ENCODE assay signal across 17 cellular contexts in genomic region chr22:27546157-27546556, GRCh38.
A peak's percentile ranks its signal among the peaks of the same experiment; 100 is the strongest.
DNase-seq lines count a peak whose midpoint lies in the region; ATAC-seq, FAIRE-seq and TF ChIP-seq lines count a peak whose summit lies in the region.
"Had no signal": no experiment of that assay in that cellular context is flagged by ENCODE, and none has a peak within 500 bp of the region (broad histone marks: within the 10 kb centered on the region; RNA-seq: fewer than 3 reads in every experiment).

No MANE protein-coding gene starts in this region.

- no peak overlapping the region for H3K4me3 Mint-ChIP-seq in neural progenitor cell
- H3K4me3 Mint-ChIP-seq: CD8-positive, alpha-beta memory T cell had no signal

- H3K9me3 ChIP-seq in BE2C, result no peaks in the 10 kb centered on the region
- H3K9me3 ChIP-seq in neural progenitor cell (ENCODE audit: low read depth), result no peaks in the 10 kb centered on the region
- H3K9me3 ChIP-seq: BLaER1, Caco-2 had no signal

- no peak overlapping the region for H2AFZ ChIP-seq in neural progenitor cell (replicated peaks)

- peak overlapping the region; percentile 34 for H3K27ac Mint-ChIP-seq in neural progenitor cell
- H3K27ac Mint-ChIP-seq: CD8-positive, alpha-beta memory T cell had no signal

- peaks cover 10% of the 10 kb centered on the region for H3F3A ChIP-seq in neural progenitor cell (ENCODE audit: low read depth)

- H4K20me1 ChIP-seq in neural progenitor cell (ENCODE audit: low read depth), result no peaks in the 10 kb centered on the region
- H4K20me1 ChIP-seq: BLaER1 had no signal

- H3K9ac ChIP-seq in neural progenitor cell, result no peak overlapping the region
- H3K9ac ChIP-seq: BLaER1 had no signal

- no peak for ATAC-seq in GM21390 (IDR thresholded peaks at IDR 0.05; ENCODE audit: unreplicated experiment)

- peaks cover 7% of the 10 kb centered on the region for H3K27me3 Mint-ChIP-seq in neural progenitor cell (ENCODE audit: insufficient read depth, low read depth)

- no peak for TF ChIP-seq CTCF in BE2C (IDR thresholded peaks at IDR 0.05; ENCODE audit: low read depth, low read length)
- no peak for TF ChIP-seq CTCF in neural progenitor cell (IDR thresholded peaks at IDR 0.05)

- H3K4me3 ChIP-seq in BE2C (ENCODE audit: low read depth, low read length) (no peak overlapping the region), neural progenitor cell (no peak overlapping the region)
- no peak overlapping the region for H3K4me3 ChIP-seq in Jurkat, Clone E6-1 (ENCODE audit: low read length)
- H3K4me3 ChIP-seq: BLaER1 had no signal

- H3K36me3 Mint-ChIP-seq in neural progenitor cell, result no peaks in the 10 kb centered on the region
- H3K36me3 Mint-ChIP-seq: CD8-positive, alpha-beta memory T cell had no signal

- no peaks in the 10 kb centered on the region for H3K9me3 Mint-ChIP-seq in neural progenitor cell
- H3K9me3 Mint-ChIP-seq: CD8-positive, alpha-beta memory T cell had no signal

- H3K79me2 ChIP-seq in neural progenitor cell (ENCODE audit: low read depth), result no peaks in the 10 kb centered on the region

- peak; percentile 35 for DNase-seq in BE2C
- peak; percentile 6 for DNase-seq in Jurkat, Clone E6-1 (ENCODE audit: low read depth, low spot score)
- DNase-seq in OCI-M1 (lab: John Stamatoyannopoulos, UW), result peak; percentile 81
- no peak for DNase-seq in neural progenitor cell (ENCODE audit: low spot score)
- no peak for DNase-seq in frontal cortex (ENCODE audit: low spot score in 2 of 2)
- no peak for DNase-seq in dermis blood vessel endothelial cell
- DNase-seq: Caco-2; CD8-positive, alpha-beta memory T cell; DND-41; GDM1; HCEC 1CT; IMR-90 had no signal

- H3K4me1 ChIP-seq in BE2C, result no peaks in the 10 kb centered on the region
- H3K4me1 ChIP-seq in neural progenitor cell, result peaks cover 28% of the 10 kb centered on the region
- H3K4me1 ChIP-seq: Caco-2 had no signal

- no peak for FAIRE-seq in frontal cortex (lab: Jason Lieb, UNC)
- FAIRE-seq: A204.1, GM12892 had no signal

- H3K4me1 Mint-ChIP-seq in neural progenitor cell, result peaks cover 65% of the 10 kb centered on the region
- H3K4me1 Mint-ChIP-seq: CD8-positive, alpha-beta memory T cell had no signal

- no peak overlapping the region for H3K4me2 ChIP-seq in neural progenitor cell
- H3K4me2 ChIP-seq: BLaER1 had no signal

- no peak overlapping the region for H3K27ac ChIP-seq in neural progenitor cell
- H3K27ac ChIP-seq: BLaER1, HL-60 had no signal

- no peaks in the 10 kb centered on the region for H3K27me3 ChIP-seq in BE2C
- H3K27me3 ChIP-seq in neural progenitor cell, result no peaks in the 10 kb centered on the region
- H3K27me3 ChIP-seq: BLaER1 had no signal

- H3K36me3 ChIP-seq in BE2C (no peaks in the 10 kb centered on the region), neural progenitor cell (no peaks in the 10 kb centered on the region)
- H3K36me3 ChIP-seq: BLaER1 had no signal

Comparison
In these comparisons a context has a peak if more than half of its experiments do, and no peak if none do; other contexts are left out.
1. DNase-seq: peak in BE2C (single experiment), Jurkat, Clone E6-1 (single experiment) and OCI-M1 (single experiment); none in neural progenitor cell (single experiment), frontal cortex (0 of 2) and dermis blood vessel endothelial cell (single experiment).